ENCODE assay signal across 17 cellular contexts in genomic region chr5:72649449-72649848, GRCh38.
DNase-seq lines count a peak whose midpoint lies in the region; ATAC-seq and TF ChIP-seq lines count a peak whose summit lies in the region.
"Had no signal": no experiment of that assay in that cellular context is flagged by ENCODE, and none has a peak within 500 bp of the region (broad histone marks: within the 10 kb centered on the region; RNA-seq: fewer than 3 reads in every experiment).

No MANE protein-coding gene starts in this region.

- H3K18ac ChIP-seq in neuronal stem cell (ENCODE audit: low read length), result no peak overlapping the region

- no peak for ATAC-seq in HG02610 (IDR thresholded peaks at IDR 0.05; ENCODE audit: unreplicated experiment)
- ATAC-seq: upper lobe of right lung had no signal

- H4K91ac ChIP-seq in neuronal stem cell (ENCODE audit: low read depth, low read length, poor library complexity), result no peak overlapping the region

- peak; percentile 55 for DNase-seq in EL
- peak; percentile 25 for DNase-seq in MV-4-11 (lab: John Stamatoyannopoulos, UW)
- peak; percentile 75 for DNase-seq in brain microvascular endothelial cell
- no peak for DNase-seq in neuronal stem cell (ENCODE audit: low spot score)
- no peak for DNase-seq in DMS 273 treated with DMSO at 0.1 percent for 48 hours (lab: John Stamatoyannopoulos, UW)
- DNase-seq in effector memory CD4-positive, alpha-beta T cell, result no peak
- DNase-seq in GM10266 (ENCODE audit: extremely low spot score), result no peak
- DNase-seq: activated CD4-positive, alpha-beta T cell treated with anti-CD3 and anti-CD28 coated beads for 1 hour; activated T-cell treated with anti-CD3 and anti-CD28 coated beads, Interleukin-2, amount 50 U/mL, for 1 hour; effector CD4-positive, alpha-beta T cell; foreskin melanocyte; immature natural killer cell; NCI-H1105; upper lobe of right lung had no signal

- no peak overlapping the region for H3K4me3 ChIP-seq in brain microvascular endothelial cell (ENCODE audit: low read depth, low read length)
- H3K4me3 ChIP-seq in neuronal stem cell (ENCODE audit: low read length in 2 of 2), result no peak overlapping the region
- H3K4me3 ChIP-seq in effector memory CD4-positive, alpha-beta T cell (ENCODE audit: insufficient read depth, low read depth, low read length, poor library complexity, severe bottlenecking), result no peak overlapping the region
- H3K4me3 ChIP-seq: prostate gland, upper lobe of right lung had no signal

- H3K27me3 ChIP-seq in brain microvascular endothelial cell (replicated peaks), result no peaks in the 10 kb centered on the region
- no peaks in the 10 kb centered on the region for H3K27me3 ChIP-seq in neuronal stem cell (ENCODE audit: control insufficient read depth in 3 of 3, insufficient read depth in 3 of 3, low read depth in 1 of 3, low read length in 3 of 3)
- H3K27me3 ChIP-seq in effector memory CD4-positive, alpha-beta T cell (replicated peaks; ENCODE audit: control insufficient read depth, insufficient read depth, low read length, poor library complexity, severe bottlenecking), result no peaks in the 10 kb centered on the region
- H3K27me3 ChIP-seq: upper lobe of right lung had no signal

- WGBS in neuronal stem cell (ENCODE audit: extremely low coverage in 2 of 2, insufficient read length in 2 of 2, insufficient replicate concordance in 1 of 2), 2 donors, result no CpG with 5 or more reads among the region's 7 CpGs

- H3K23ac ChIP-seq in neuronal stem cell (ENCODE audit: low read depth, low read length, poor library complexity), result no peak overlapping the region

- no peak overlapping the region for H2AK5ac ChIP-seq in neuronal stem cell (ENCODE audit: low read depth, low read length)

- H3K9me3 ChIP-seq in neuronal stem cell (replicated peaks in 1 of 2; ENCODE audit: control insufficient read depth in 2 of 2, insufficient read depth in 1 of 2, low read depth in 1 of 2, low read length in 2 of 2), result no peaks in the 10 kb centered on the region
- no peaks in the 10 kb centered on the region for H3K9me3 ChIP-seq in effector memory CD4-positive, alpha-beta T cell (ENCODE audit: control insufficient read depth, low read length)
- H3K9me3 ChIP-seq: prostate gland, upper lobe of right lung had no signal

- H3K4ac ChIP-seq in neuronal stem cell (ENCODE audit: low read length), result no peak overlapping the region

- no peak overlapping the region for H2BK12ac ChIP-seq in neuronal stem cell (ENCODE audit: low read length)

- H3K4me1 ChIP-seq in neuronal stem cell (ENCODE audit: control insufficient read depth in 2 of 2, insufficient read depth in 1 of 2, low read depth in 1 of 2, low read length in 2 of 2), result peaks cover 10 to 35% of the 10 kb centered on the region in 2 donors
- H3K4me1 ChIP-seq in effector memory CD4-positive, alpha-beta T cell (ENCODE audit: control insufficient read depth, insufficient read depth, low read length, poor library complexity, severe bottlenecking), result no peaks in the 10 kb centered on the region
- H3K4me1 ChIP-seq: prostate gland, upper lobe of right lung had no signal

- H3K36me3 ChIP-seq in brain microvascular endothelial cell (replicated peaks), result no peaks in the 10 kb centered on the region
- no peaks in the 10 kb centered on the region for H3K36me3 ChIP-seq in neuronal stem cell (replicated peaks in 1 of 2; ENCODE audit: control insufficient read depth in 2 of 2, insufficient read depth in 2 of 2, low read length in 2 of 2)
- no peaks in the 10 kb centered on the region for H3K36me3 ChIP-seq in effector memory CD4-positive, alpha-beta T cell (ENCODE audit: control insufficient read depth, insufficient read depth, low read length)
- H3K36me3 ChIP-seq: prostate gland, upper lobe of right lung had no signal

- no peak overlapping the region for H2BK15ac ChIP-seq in neuronal stem cell (ENCODE audit: low read length)

- H2BK5ac ChIP-seq in neuronal stem cell (ENCODE audit: low read length), result no peak overlapping the region

- H3K27ac ChIP-seq in brain microvascular endothelial cell, result no peak overlapping the region
- no peak overlapping the region for H3K27ac ChIP-seq in neuronal stem cell (replicated peaks; ENCODE audit: low read length)
- H3K27ac ChIP-seq in effector memory CD4-positive, alpha-beta T cell (ENCODE audit: insufficient read depth, low read length, poor library complexity, severe bottlenecking), result no peak overlapping the region
- H3K27ac ChIP-seq: HL-60, prostate gland, upper lobe of right lung had no signal

- no peak overlapping the region for H3K14ac ChIP-seq in neuronal stem cell (ENCODE audit: low read length)

- no peak overlapping the region for H3K4me2 ChIP-seq in neuronal stem cell (ENCODE audit: insufficient read depth, low read length, poor library complexity, severe bottlenecking)

- H2AFZ ChIP-seq in neuronal stem cell (ENCODE audit: low read length), result peak overlapping the region; percentile 86

- no peak overlapping the region for H2BK120ac ChIP-seq in neuronal stem cell (ENCODE audit: low read depth, low read length)

- TF ChIP-seq CTCF in brain microvascular endothelial cell (IDR thresholded peaks at IDR 0.05; ENCODE audit: low read depth, low read length, missing control alignments) (no peak), GM10266 (IDR thresholded peaks at IDR 0.05; ENCODE audit: control insufficient read depth, insufficient read depth, low read depth, missing control alignments) (no peak)

- H3K9ac ChIP-seq in neuronal stem cell (ENCODE audit: low read depth, low read length, poor library complexity), result no peak overlapping the region

- no peak overlapping the region for H4K8ac ChIP-seq in neuronal stem cell (ENCODE audit: low read depth, low read length)

- in situ Hi-C loops in brain microvascular endothelial cell (cut with HindIII; ENCODE audit: low pct_ligation_motif_present, low sequenced_read_pairs), result no loop called here

- H3K79me1 ChIP-seq in neuronal stem cell (ENCODE audit: low read depth, low read length), result no peaks in the 10 kb centered on the region

Comparison
In these comparisons a context has a peak if more than half of its experiments do, and no peak if none do; other contexts are left out.
1. DNase-seq: peak in EL (single experiment), MV-4-11 (single experiment) and brain microvascular endothelial cell (single experiment); none in neuronal stem cell (single experiment), DMS 273 treated with DMSO at 0.1 percent for 48 hours (single experiment), effector memory CD4-positive, alpha-beta T cell (0 of 3) and GM10266 (single experiment).